ENCODE assay signal across 20 cellular contexts in the genomic region with DNA sequence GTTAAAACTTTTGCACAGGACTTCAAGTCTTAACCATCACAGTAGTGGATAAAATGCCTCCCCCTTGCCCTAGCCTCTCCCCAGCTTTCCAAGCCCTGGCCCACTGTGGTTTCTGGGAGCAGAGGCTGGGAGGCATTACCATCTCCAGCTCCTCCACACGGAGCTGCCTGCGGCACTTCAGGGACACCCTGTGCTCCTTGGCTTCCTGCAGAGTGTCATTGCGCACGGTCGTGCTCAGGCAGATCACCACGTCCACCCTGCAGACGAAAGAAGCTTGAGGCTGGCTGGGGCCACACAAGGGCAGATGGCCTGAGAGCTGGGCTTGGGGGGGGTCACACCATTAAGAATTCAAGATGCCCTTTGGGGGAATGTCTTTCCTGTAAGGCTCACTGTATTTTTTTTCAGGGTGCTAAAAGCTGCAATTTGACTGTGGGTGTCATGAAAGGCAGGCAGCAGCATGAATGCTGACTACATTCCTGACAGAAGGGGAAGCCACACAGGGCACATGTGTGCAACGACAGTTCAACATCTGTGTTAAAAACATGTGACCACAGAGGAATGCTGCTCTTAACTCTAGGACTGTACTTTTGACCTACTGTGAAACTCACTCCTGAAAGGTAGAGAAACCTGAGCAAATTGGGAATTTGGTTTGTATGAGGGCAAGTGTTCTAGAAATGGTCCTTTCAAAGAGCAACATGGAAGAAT. TPM values are rescaled to one million over a fixed set of nuclear protein-coding genes. Genes with fewer than 3 reads are reported as not detected.
DNase-seq lines count a peak whose midpoint lies in the region; ATAC-seq and TF ChIP-seq lines count a peak whose summit lies in the region.
"Had no signal": no experiment of that assay in that cellular context is flagged by ENCODE, and none has a peak within 500 bp of the region (broad histone marks: within the 10 kb centered on the region; RNA-seq: fewer than 3 reads in every experiment).

No MANE protein-coding gene starts in this region.

- intact Hi-C loops in spleen (cut with DNase I; ENCODE audit: low total_unique reads), result no loop called here

- H3K27me3 ChIP-seq in upper lobe of left lung (no peaks in the 10 kb centered on the region), spleen (replicated peaks in 1 of 7) (no peaks in the 10 kb centered on the region)
- H3K27me3 ChIP-seq: MG63, SJCRH30 had no signal

- DNase-seq in activated naive CD8-positive, alpha-beta T cell treated with anti-CD3 and anti-CD28 coated beads, Interleukin-2, amount 50 U/mL, for 24 hours, result no peak
- DNase-seq in RWPE1 (ENCODE audit: low spot score) (no peak), glutamatergic neuron (peak; percentile 20), upper lobe of left lung (no peak), spleen (no peak), SHP77 treated with DMSO at 0.1 percent for 48 hours (lab: John Stamatoyannopoulos, UW) (no peak), cortex of kidney (lab: John Stamatoyannopoulos, UW) (no peak)
- DNase-seq: 8988T; CD4-positive, alpha-beta T cell; KBM-7; MG63; NCI-H2029; NCI-H446; NCI-H524 treated with DMSO at 0.1 percent for 48 hours; NCI-H774; SJCRH30 had no signal

- H3K27me3 Mint-ChIP-seq in activated naive CD8-positive, alpha-beta T cell, result no peaks in the 10 kb centered on the region
- no peaks in the 10 kb centered on the region for H3K27me3 Mint-ChIP-seq in activated naive CD8-positive, alpha-beta T cell treated with anti-CD3 and anti-CD28 coated beads, Interleukin-2, amount 50 U/mL, for 24 hours
- H3K27me3 Mint-ChIP-seq in glutamatergic neuron (ENCODE audit: unreplicated experiment), result peaks cover 7% of the 10 kb centered on the region
- H3K27me3 Mint-ChIP-seq: CD4-positive, alpha-beta T cell had no signal

- TF ChIP-seq POLR2A in upper lobe of left lung (IDR thresholded peaks at IDR 0.05) (no peak), spleen (IDR thresholded peaks at IDR 0.05) (no peak)

- peak overlapping the region; percentile 41 for H3K27ac Mint-ChIP-seq in activated naive CD8-positive, alpha-beta T cell
- no peak overlapping the region for H3K27ac Mint-ChIP-seq in activated naive CD8-positive, alpha-beta T cell treated with anti-CD3 and anti-CD28 coated beads, Interleukin-2, amount 50 U/mL, for 24 hours
- H3K27ac Mint-ChIP-seq in glutamatergic neuron (ENCODE audit: unreplicated experiment), result peak overlapping the region; percentile 26
- H3K27ac Mint-ChIP-seq: CD4-positive, alpha-beta T cell had no signal

- H3K9me3 Mint-ChIP-seq in activated naive CD8-positive, alpha-beta T cell (ENCODE audit: low read depth), result no peaks in the 10 kb centered on the region
- H3K9me3 Mint-ChIP-seq in activated naive CD8-positive, alpha-beta T cell treated with anti-CD3 and anti-CD28 coated beads, Interleukin-2, amount 50 U/mL, for 24 hours, result no peaks in the 10 kb centered on the region
- H3K9me3 Mint-ChIP-seq in glutamatergic neuron (ENCODE audit: unreplicated experiment), result peaks cover 1% of the 10 kb centered on the region
- H3K9me3 Mint-ChIP-seq: CD4-positive, alpha-beta T cell had no signal

- H3K4me1 Mint-ChIP-seq in activated naive CD8-positive, alpha-beta T cell (ENCODE audit: low read depth), result peaks cover 15% of the 10 kb centered on the region
- peaks cover 19% of the 10 kb centered on the region for H3K4me1 Mint-ChIP-seq in activated naive CD8-positive, alpha-beta T cell treated with anti-CD3 and anti-CD28 coated beads, Interleukin-2, amount 50 U/mL, for 24 hours
- H3K4me1 Mint-ChIP-seq in glutamatergic neuron (ENCODE audit: low read depth, unreplicated experiment), result peaks cover 12% of the 10 kb centered on the region

- ATAC-seq in activated naive CD8-positive, alpha-beta T cell treated with anti-CD3 and anti-CD28 coated beads, Interleukin-2, amount 50 U/mL, for 24 hours, result no peak
- peak; percentile 8 to 26 for ATAC-seq in upper lobe of left lung (ENCODE audit: low FRiP score in 2 of 2)
- ATAC-seq: HCT116 had no signal

- H3K27ac ChIP-seq in RWPE1 (peak overlapping the region; percentile 3; the same call in 1 of the 2 replicates), upper lobe of left lung (no peak overlapping the region), spleen (no peak overlapping the region)
- H3K27ac ChIP-seq: SJCRH30 had no signal

- H3K4me1 ChIP-seq in upper lobe of left lung, result no peaks in the 10 kb centered on the region
- peaks cover 0 to 11% (median 0%) of the 10 kb centered on the region in 6 donors for H3K4me1 ChIP-seq in spleen
- H3K4me1 ChIP-seq: SJCRH30 had no signal

- WGBS in upper lobe of left lung, 2 donors, result 81 to 93% methylated on average over 3 to 8 of the region's 8 CpGs
- WGBS in spleen, 5 donors, result 88 to 95% (median 93%) methylated on average over 8 of the region's 8 CpGs

- H3K4me3 Mint-ChIP-seq in activated naive CD8-positive, alpha-beta T cell, result no peak overlapping the region
- H3K4me3 Mint-ChIP-seq in activated naive CD8-positive, alpha-beta T cell treated with anti-CD3 and anti-CD28 coated beads, Interleukin-2, amount 50 U/mL, for 24 hours, result no peak overlapping the region
- H3K4me3 Mint-ChIP-seq in glutamatergic neuron (ENCODE audit: unreplicated experiment), result no peak overlapping the region
- H3K4me3 Mint-ChIP-seq: CD4-positive, alpha-beta T cell had no signal

- TF ChIP-seq CTCF in RWPE1 (conservative IDR thresholded peaks at IDR 0.05; ENCODE audit: low read depth), result no peak
- no peak for TF ChIP-seq CTCF in glutamatergic neuron (IDR thresholded peaks at IDR 0.05; ENCODE audit: partially characterized antibody, unreplicated experiment)
- no peak for TF ChIP-seq CTCF in upper lobe of left lung (IDR thresholded peaks at IDR 0.05)
- no peak for TF ChIP-seq CTCF in spleen (IDR thresholded peaks at IDR 0.05 in 8 of 11, conservative IDR thresholded peaks at IDR 0.05 in 3 of 11)

- H3K36me3 ChIP-seq in upper lobe of left lung, result peaks cover 37 to 94% (median 74%) of the 10 kb centered on the region in 4 donors
- H3K36me3 ChIP-seq in spleen, result peaks cover 10 to 100% (median 91%) of the 10 kb centered on the region in 6 donors
- H3K36me3 ChIP-seq: MG63 had no signal

- no peak for TF ChIP-seq EP300 in upper lobe of left lung (IDR thresholded peaks at IDR 0.05)

- CTCF ChIA-PET in RWPE1 (lab: Yijun Ruan, JAX), result interaction anchor here (0.9 kb wide), 1 partner anchor 19 kb away, joined by 5 read pairs; no protein-coding TSS in a partner anchor

- H3K9me3 ChIP-seq in upper lobe of left lung, result no peaks in the 10 kb centered on the region
- no peaks in the 10 kb centered on the region for H3K9me3 ChIP-seq in spleen
- H3K9me3 ChIP-seq: MG63, SJCRH30 had no signal

- POLR2A ChIA-PET in RWPE1 (lab: Yijun Ruan, JAX; ENCODE audit: low non-redundant PET), result no interaction called here

- H3K4me3 ChIP-seq in upper lobe of left lung (no peak overlapping the region), spleen (no peak overlapping the region)
- H3K4me3 ChIP-seq: MG63, SJCRH30 had no signal

- peaks cover 2% of the 10 kb centered on the region for H3K36me3 Mint-ChIP-seq in activated naive CD8-positive, alpha-beta T cell
- peaks cover 44% of the 10 kb centered on the region for H3K36me3 Mint-ChIP-seq in activated naive CD8-positive, alpha-beta T cell treated with anti-CD3 and anti-CD28 coated beads, Interleukin-2, amount 50 U/mL, for 24 hours (ENCODE audit: low read depth)
- H3K36me3 Mint-ChIP-seq in glutamatergic neuron (ENCODE audit: unreplicated experiment), result no peaks in the 10 kb centered on the region

RNA-seq across cellular contexts. Expression of a gene that starts 47.7 kb away (rescaled TPM):
- 1.6 TPM for total RNA-seq in glutamatergic neuron (ENCODE audit: unreplicated experiment)
- 1 to 10 TPM in 3 of 6 donors, under 1 TPM in 1, not detected in 2; 0.86 to 5.2 (median 1.5) TPM for total RNA-seq in upper lobe of left lung
- total RNA-seq in spleen, result 1 to 10 TPM in 2 of 7 donors, under 1 TPM in 2, not detected in 3; 0.83 to 2.1 (median 1.5) TPM
- polyA plus RNA-seq in spleen, result 1 to 10 TPM in 2 of 3 donors, under 1 TPM in 1; 0.91 to 1.1 (median 1.1) TPM
- total RNA-seq: H1, SJCRH30 had no signal
- polyA plus RNA-seq: BJ had no signal
